9 cellular contexts compared by ENCODE assay signal in genomic region chr14:50395448-50395847, GRCh38. TPM values are rescaled to one million over a fixed set of nuclear protein-coding genes. Genes with fewer than 3 reads are reported as not detected.
DNase-seq lines count a peak whose midpoint lies in the region; ATAC-seq and TF ChIP-seq lines count a peak whose summit lies in the region.
"Had no signal": no experiment of that assay in that cellular context is flagged by ENCODE, and none has a peak within 500 bp of the region (broad histone marks: within the 10 kb centered on the region; RNA-seq: fewer than 3 reads in every experiment).

No MANE protein-coding gene starts in this region.

- H3K4me3 ChIP-seq in heart right ventricle (peak overlapping the region in 8 of 10 donors; percentile 62 to 84 (median 76)), vagina (peak overlapping the region; percentile 57 to 96)

- H3K4me1 ChIP-seq in heart right ventricle (peaks cover 0 to 36% (median 17%) of the 10 kb centered on the region in 9 donors), vagina (peaks cover 38% of the 10 kb centered on the region)

- H3K36me3 Mint-ChIP-seq in brain, result peaks cover 3% of the 10 kb centered on the region
- no peaks in the 10 kb centered on the region for H3K36me3 Mint-ChIP-seq in mesothelial cell of epicardium

- peaks cover 39% of the 10 kb centered on the region for H3K4me1 Mint-ChIP-seq in brain
- peaks cover 30% of the 10 kb centered on the region for H3K4me1 Mint-ChIP-seq in mesothelial cell of epicardium

- 71 to 72% methylated on average over 5 of the region's 5 CpGs for whole genome bisulfite sequencing in heart right ventricle, 2 donors

- H3K36me3 ChIP-seq in heart right ventricle (peaks cover 0 to 5% (median 0%) of the 10 kb centered on the region in 9 donors), vagina (no peaks in the 10 kb centered on the region)

- H3K9me3 ChIP-seq in heart right ventricle, result no peaks in the 10 kb centered on the region
- no peaks in the 10 kb centered on the region for H3K9me3 ChIP-seq in vagina

- no peak for TF ChIP-seq POLR2A in vagina (IDR thresholded peaks at IDR 0.05)

- no peak for ATAC-seq in heart right ventricle
- ATAC-seq in Right ventricle myocardium superior (ENCODE audit: poor library complexity), result no peak

- H3K27me3 ChIP-seq in heart right ventricle, result no peaks in the 10 kb centered on the region
- no peaks in the 10 kb centered on the region for H3K27me3 ChIP-seq in vagina

- H3K9me3 Mint-ChIP-seq in brain (no peaks in the 10 kb centered on the region), mesothelial cell of epicardium (no peaks in the 10 kb centered on the region)

- H3K27ac ChIP-seq in heart right ventricle (peak overlapping the region in 3 of 10 donors; percentile 36 to 89 (median 77)), vagina (peak overlapping the region; percentile 80)

- TF ChIP-seq CTCF in heart right ventricle (IDR thresholded peaks at IDR 0.05) (no peak), brain (conservative IDR thresholded peaks at IDR 0.05) (no peak), mesothelial cell of epicardium (IDR thresholded peaks at IDR 0.05; ENCODE audit: unreplicated experiment) (no peak), vagina (IDR thresholded peaks at IDR 0.05) (no peak), GM20000 (IDR thresholded peaks at IDR 0.05; ENCODE audit: extremely low read depth, missing control alignments) (no peak)

- intact Hi-C loops in heart right ventricle (cut with DNase I), result loop anchor here in 3 of 10 donors (5.0 kb wide), 3 partner anchors 48 to 73 kb away; no protein-coding TSS in a partner anchor
- intact Hi-C loops in Right ventricle myocardium superior (cut with DNase I), result loop anchor here (10.0 kb wide), 1 partner anchor 71 kb away; no protein-coding TSS in a partner anchor
- intact Hi-C loops in vagina (cut with DNase I), result loop anchor here (10.0 kb wide), 1 partner anchor 51 kb away; no protein-coding TSS in a partner anchor

- DNase-seq in heart right ventricle (no peak), Right ventricle myocardium superior (no peak), mesothelial cell of epicardium (ENCODE audit: low spot score in 2 of 2, unreplicated experiment in 2 of 2) (no peak), vagina (ENCODE audit: extremely low spot score in 2 of 2) (peak in 1 of 2 donors; percentile 67), GM20000 (ENCODE audit: low spot score) (no peak), NCI-H2029 (lab: John Stamatoyannopoulos, UW) (no peak), NOMO-1 (lab: John Stamatoyannopoulos, UW; ENCODE audit: unreplicated experiment in 2 of 2) (no peak)
- DNase-seq: NCI-H226 had no signal

- H3K4me3 Mint-ChIP-seq in brain (peak overlapping the region; percentile 87 to 95 (median 90)), mesothelial cell of epicardium (peak overlapping the region; percentile 76)

- peaks cover 7% of the 10 kb centered on the region for H3K27me3 Mint-ChIP-seq in brain
- H3K27me3 Mint-ChIP-seq in mesothelial cell of epicardium (ENCODE audit: low read depth), result peaks cover 16% of the 10 kb centered on the region

- H3K27ac Mint-ChIP-seq in brain, result peak overlapping the region in 1 of 5 experiments; percentile 91
- no peak overlapping the region for H3K27ac Mint-ChIP-seq in mesothelial cell of epicardium

RNA-seq across cellular contexts. Expression of gene CDKL1, which starts 1.2 kb away (rescaled TPM):
- total RNA-seq in heart right ventricle (1 to 10 TPM in 8 of 10 donors, under 1 TPM in 2; 0.71 to 6.0 (median 2.4) TPM), Right ventricle myocardium superior (1.4 TPM), mesothelial cell of epicardium (1.8 to 3.2 TPM (median 2.2 TPM) in 3 replicates), vagina (30.7 TPM)
- polyA plus RNA-seq in heart right ventricle (under 1 TPM; 0.73 to 0.94 TPM), brain (ENCODE audit: insufficient read depth, low read depth, low replicate concordance) (1.8 TPM)
